Comparison of ENCODE assay signal across 25 cellular contexts in the genomic region with DNA sequence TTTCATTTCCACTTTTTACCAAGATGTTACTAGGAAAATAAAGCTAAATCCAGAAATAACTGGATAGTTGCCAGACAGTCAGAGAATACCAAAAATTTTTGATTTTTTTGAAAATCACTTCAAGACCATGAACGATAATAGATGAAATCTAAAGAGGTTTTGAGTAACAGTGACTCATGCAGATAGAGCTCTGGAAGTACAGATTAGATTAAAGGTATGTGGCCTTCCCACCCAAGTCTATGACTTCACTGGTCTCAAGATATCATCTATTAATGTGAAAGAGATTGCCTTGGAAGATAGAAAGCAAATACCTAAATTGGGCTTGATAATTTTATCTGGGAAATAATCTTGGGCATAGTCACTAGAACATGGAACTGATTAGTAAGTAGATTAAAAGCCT.
"Had no signal": no experiment of that assay in that cellular context is flagged by ENCODE, and none has a peak within 500 bp of the region (broad histone marks: within the 10 kb centered on the region; RNA-seq: fewer than 3 reads in every experiment).

No MANE protein-coding gene starts in this region.

- H3K36me3 ChIP-seq: left ventricle myocardium inferior, neural progenitor cell, prostate gland, right atrium auricular region, thoracic aorta, upper lobe of right lung had no signal

- H3K4me3 Mint-ChIP-seq: activated B cell treated with CpG ODN at 0.5 μM for 24 hours; activated CD4-positive, alpha-beta T cell treated with anti-CD3 and anti-CD28 coated beads for 36 hours; activated naive CD4-positive, alpha-beta T cell treated with anti-CD3 and anti-CD28 coated beads for 36 hours; activated naive CD8-positive, alpha-beta T cell treated with anti-CD3 and anti-CD28 coated beads, Interleukin-2, amount 10 ng/mL, durations not matched to agents 7 days and 5 days; naive thymus-derived CD4-positive, alpha-beta T cell; neural progenitor cell; T-helper 1 cell treated with Interleukin-12 subunit alpha and Interleukin-12 subunit beta and Interleukin-4 antibody, amounts not matched to agents 30 μg/mL and 1 μg/mL, for 36 hours had no signal

- DNase-seq: activated B cell treated with CpG ODN at 0.5 μM for 24 hours; activated CD4-positive, alpha-beta T cell treated with anti-CD3 and anti-CD28 coated beads for 36 hours; activated CD4-positive, alpha-beta T cell treated with anti-CD3 and anti-CD28 coated beads, Interleukin-2, amount 50 U/mL, for 48 hours; activated CD8-positive, alpha-beta memory T cell treated with anti-CD3 and anti-CD28 coated beads, Interleukin-2, amount 50 U/mL, for 48 hours; activated naive CD4-positive, alpha-beta T cell treated with anti-CD3 and anti-CD28 coated beads for 36 hours; activated naive CD8-positive, alpha-beta T cell treated with anti-CD3 and anti-CD28 coated beads, Interleukin-2, amount 10 ng/mL, durations not matched to agents 7 days and 5 days; activated T-cell treated with anti-CD3 and anti-CD28 coated beads, Interleukin-2, amount 50 U/mL, for 48 hours; amygdala; body of pancreas; caudate nucleus; dermis blood vessel endothelial cell; effector CD8-positive, alpha-beta T cell; erythroblast; kidney glomerular epithelial cell; left ventricle myocardium inferior; naive thymus-derived CD4-positive, alpha-beta T cell; stimulated activated CD4-positive, alpha-beta T cell treated with anti-CD3 and anti-CD28 coated beads, Interleukin-4, amount 100 ng/mL, for 24 hours; stimulated activated naive CD4-positive, alpha-beta T cell treated with Interleukin-2 at 50 U/mL for 16 hours; upper lobe of right lung had no signal

- H2AFZ ChIP-seq: neural progenitor cell had no signal

- H3K4me1 ChIP-seq: body of pancreas, left ventricle myocardium inferior, neural progenitor cell, prostate gland, right atrium auricular region, upper lobe of right lung had no signal

- H3K4me1 Mint-ChIP-seq: activated B cell treated with CpG ODN at 0.5 μM for 24 hours; activated CD4-positive, alpha-beta T cell treated with anti-CD3 and anti-CD28 coated beads for 36 hours; activated naive CD8-positive, alpha-beta T cell treated with anti-CD3 and anti-CD28 coated beads, Interleukin-2, amount 10 ng/mL, durations not matched to agents 7 days and 5 days; naive thymus-derived CD4-positive, alpha-beta T cell; neural progenitor cell had no signal

- H3K9me3 ChIP-seq: body of pancreas, prostate gland had no signal

- H3K27ac Mint-ChIP-seq: activated B cell treated with CpG ODN at 0.5 μM for 24 hours; activated CD4-positive, alpha-beta T cell treated with anti-CD3 and anti-CD28 coated beads for 36 hours; activated naive CD4-positive, alpha-beta T cell treated with anti-CD3 and anti-CD28 coated beads for 36 hours; activated naive CD8-positive, alpha-beta T cell treated with anti-CD3 and anti-CD28 coated beads, Interleukin-2, amount 10 ng/mL, durations not matched to agents 7 days and 5 days; naive thymus-derived CD4-positive, alpha-beta T cell; neural progenitor cell; T-helper 1 cell treated with Interleukin-12 subunit alpha and Interleukin-12 subunit beta and Interleukin-4 antibody, amounts not matched to agents 30 μg/mL and 1 μg/mL, for 36 hours had no signal

- H3K4me3 ChIP-seq: body of pancreas, left ventricle myocardium inferior, neural progenitor cell, prostate gland, right atrium auricular region, thoracic aorta, upper lobe of right lung had no signal

- H3K27me3 ChIP-seq: body of pancreas, foreskin keratinocyte, neural progenitor cell, right atrium auricular region, upper lobe of right lung had no signal

- H3K9ac ChIP-seq: neural progenitor cell had no signal

- H3K27ac ChIP-seq: body of pancreas, foreskin keratinocyte, left ventricle myocardium inferior, neural progenitor cell, prostate gland, right atrium auricular region, thoracic aorta, upper lobe of right lung had no signal

- H3K4me2 ChIP-seq: neural progenitor cell had no signal

- H3K36me3 Mint-ChIP-seq: activated naive CD8-positive, alpha-beta T cell treated with anti-CD3 and anti-CD28 coated beads, Interleukin-2, amount 10 ng/mL, durations not matched to agents 7 days and 5 days had no signal

- ATAC-seq: activated CD4-positive, alpha-beta T cell treated with anti-CD3 and anti-CD28 coated beads for 36 hours; body of pancreas; foreskin keratinocyte; naive thymus-derived CD4-positive, alpha-beta T cell; upper lobe of right lung had no signal

- H3K27me3 Mint-ChIP-seq: activated B cell treated with CpG ODN at 0.5 μM for 24 hours; activated CD4-positive, alpha-beta T cell treated with anti-CD3 and anti-CD28 coated beads for 36 hours; activated naive CD8-positive, alpha-beta T cell treated with anti-CD3 and anti-CD28 coated beads, Interleukin-2, amount 10 ng/mL, durations not matched to agents 7 days and 5 days; naive thymus-derived CD4-positive, alpha-beta T cell had no signal
